Comparison of ENCODE assay signal across 21 cellular contexts in the genomic region with DNA sequence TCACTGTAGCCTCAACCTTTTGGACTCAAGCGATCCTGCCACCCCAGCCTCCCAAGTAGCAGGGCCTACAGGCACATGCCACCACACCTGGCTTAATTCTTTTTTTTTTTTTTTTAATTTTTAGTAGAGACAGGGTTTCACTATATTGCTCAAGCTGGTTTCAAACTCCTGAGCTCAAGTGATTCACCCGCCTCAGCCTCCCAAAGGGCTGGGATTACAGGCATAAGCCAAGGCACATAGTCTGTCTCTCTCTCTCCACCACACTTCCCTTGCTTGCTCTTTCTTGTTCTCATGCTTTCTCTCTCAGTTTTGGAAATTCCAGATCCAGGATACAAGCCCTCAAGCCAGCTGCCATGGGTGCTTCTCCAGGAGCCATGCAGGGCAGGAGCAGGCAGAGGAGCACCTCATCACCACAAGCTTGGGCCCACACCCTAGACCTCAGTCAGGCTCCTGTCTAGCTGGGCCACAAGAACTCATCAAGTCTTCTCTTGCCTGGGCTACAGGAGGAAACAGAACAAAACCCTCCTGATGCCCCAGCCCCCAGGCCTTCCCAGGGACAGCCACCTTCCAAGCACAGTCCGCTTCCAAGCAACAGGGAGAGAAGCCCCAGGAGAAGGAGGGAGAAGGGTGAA.
"Had no signal": no experiment of that assay in that cellular context is flagged by ENCODE, and none has a peak within 500 bp of the region (broad histone marks: within the 10 kb centered on the region; RNA-seq: fewer than 3 reads in every experiment).

No MANE protein-coding gene starts in this region.

- H3K9me3 ChIP-seq: mucosa of descending colon, SK-N-SH, transverse colon, vagina had no signal

- H3K4me2 ChIP-seq: hepatocyte, SK-N-SH had no signal

- H3K4me3 Mint-ChIP-seq: activated CD4-positive, alpha-beta memory T cell treated with anti-CD3 and anti-CD28 coated beads for 36 hours; activated naive CD8-positive, alpha-beta T cell treated with anti-CD3 and anti-CD28 coated beads for 36 hours; effector memory CD8-positive, alpha-beta T cell; naive thymus-derived CD4-positive, alpha-beta T cell; stimulated activated naive B cell treated with anti-CD40 and anti-IgM and Interleukin-4, amounts not matched to agents 10 μg/mL and 1 μg/mL and 100 μg/mL, for 72 hours; T-cell had no signal

- H3K27me3 ChIP-seq: brain microvascular endothelial cell, hepatocyte, left lung, transverse colon, vagina had no signal

- H3K36me3 ChIP-seq: brain microvascular endothelial cell, left lung, transverse colon, vagina, WERI-Rb-1 had no signal

- H2AFZ ChIP-seq: hepatocyte had no signal

- H3K79me2 ChIP-seq: hepatocyte had no signal

- H3K27ac ChIP-seq: brain microvascular endothelial cell, hepatocyte, transverse colon, vagina, WERI-Rb-1 had no signal

- DNase-seq: activated CD4-positive, alpha-beta memory T cell treated with anti-CD3 and anti-CD28 coated beads for 36 hours; activated gamma-delta T cell; activated naive CD8-positive, alpha-beta T cell treated with anti-CD3 and anti-CD28 coated beads for 36 hours; activated T-cell treated with anti-CD3 and anti-CD28 coated beads, Interleukin-2, amount 50 U/mL, for 48 hours; anterior cingulate cortex; brain microvascular endothelial cell; dermis blood vessel endothelial cell; effector memory CD8-positive, alpha-beta T cell; mucosa of descending colon; naive thymus-derived CD4-positive, alpha-beta T cell; retina; SK-N-SH; stimulated activated CD4-positive, alpha-beta T cell treated with anti-CD3 and anti-CD28 coated beads, Interleukin-2, amount 100 ng/mL, for 48 hours; stimulated activated naive B cell treated with anti-CD40 and anti-IgM and Interleukin-4, amounts not matched to agents 10 μg/mL and 1 μg/mL and 100 μg/mL, for 72 hours; substantia nigra; T-cell; transverse colon; WERI-Rb-1 had no signal

- H3K4me1 ChIP-seq: vagina had no signal

- H3K36me3 Mint-ChIP-seq: activated CD4-positive, alpha-beta memory T cell treated with anti-CD3 and anti-CD28 coated beads for 36 hours; T-cell had no signal

- H3K27ac Mint-ChIP-seq: activated CD4-positive, alpha-beta memory T cell treated with anti-CD3 and anti-CD28 coated beads for 36 hours; activated naive CD8-positive, alpha-beta T cell treated with anti-CD3 and anti-CD28 coated beads for 36 hours; stimulated activated naive B cell treated with anti-CD40 and anti-IgM and Interleukin-4, amounts not matched to agents 10 μg/mL and 1 μg/mL and 100 μg/mL, for 72 hours; T-cell had no signal

- H3K9me3 Mint-ChIP-seq: effector memory CD8-positive, alpha-beta T cell had no signal

- ATAC-seq: effector memory CD8-positive, alpha-beta T cell; mucosa of descending colon; stimulated activated naive B cell treated with anti-CD40 and anti-IgM and Interleukin-4, amounts not matched to agents 10 μg/mL and 1 μg/mL and 100 μg/mL, for 72 hours; T-cell had no signal

- H3K27me3 Mint-ChIP-seq: activated CD4-positive, alpha-beta memory T cell treated with anti-CD3 and anti-CD28 coated beads for 36 hours; activated naive CD8-positive, alpha-beta T cell treated with anti-CD3 and anti-CD28 coated beads for 36 hours; effector memory CD8-positive, alpha-beta T cell; stimulated activated naive B cell treated with anti-CD40 and anti-IgM and Interleukin-4, amounts not matched to agents 10 μg/mL and 1 μg/mL and 100 μg/mL, for 72 hours; T-cell had no signal

- H3K4me3 ChIP-seq: hepatocyte, left lung, mucosa of descending colon, transverse colon, vagina had no signal

- H3K9ac ChIP-seq: SK-N-SH had no signal
